Comparison of ENCODE assay signal across 15 cellular contexts in the genomic region with DNA sequence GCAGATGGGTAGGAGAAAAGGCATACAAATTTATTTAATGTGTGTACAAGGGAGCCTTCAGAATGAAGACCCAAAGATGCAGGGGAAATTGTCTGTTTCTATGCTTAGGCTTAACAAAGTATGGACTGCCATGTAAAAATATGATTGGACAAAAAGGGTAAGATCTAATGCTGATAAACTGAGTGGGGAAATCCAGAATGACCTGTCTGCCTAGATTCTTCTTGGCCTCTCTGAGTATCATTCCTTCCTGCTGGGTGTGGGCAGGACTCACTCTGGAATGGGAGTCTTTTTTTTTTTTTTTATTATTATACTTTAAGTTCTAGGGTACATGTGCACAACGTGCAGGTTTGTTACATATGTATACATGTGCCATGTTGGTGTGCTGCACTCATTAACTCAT.
DNase-seq lines count a peak whose midpoint lies in the region; ATAC-seq and TF ChIP-seq lines count a peak whose summit lies in the region.
"Had no signal": no experiment of that assay in that cellular context is flagged by ENCODE, and none has a peak within 500 bp of the region (broad histone marks: within the 10 kb centered on the region; RNA-seq: fewer than 3 reads in every experiment).

No MANE protein-coding gene starts in this region.

- H3K4me3 ChIP-seq in Caco-2 (ENCODE audit: low read depth, low read length) = no peak overlapping the region
- no peak overlapping the region for H3K4me3 ChIP-seq in coronary artery

- intact Hi-C loops in Caco-2 (cut with micrococcal nuclease; ENCODE audit: unreplicated experiment) = no loop called here

- no peak for ATAC-seq in foreskin keratinocyte

- H3K36me3 Mint-ChIP-seq in Caco-2 (ENCODE audit: insufficient read depth, unreplicated experiment) = no peaks in the 10 kb centered on the region
- no peaks in the 10 kb centered on the region for H3K36me3 Mint-ChIP-seq in type B pancreatic cell
- H3K36me3 Mint-ChIP-seq: CD4-positive, alpha-beta memory T cell had no signal

- no peak for TF ChIP-seq CTCF in Caco-2 (IDR thresholded peaks at IDR 0.05; ENCODE audit: insufficient read depth in 1 of 2, low read depth in 1 of 2, low read length in 1 of 2, severe bottlenecking in 1 of 2, unreplicated experiment in 1 of 2)
- no peak for TF ChIP-seq CTCF in VCaP (conservative IDR thresholded peaks at IDR 0.05)
- TF ChIP-seq CTCF in foreskin keratinocyte (conservative IDR thresholded peaks at IDR 0.05) = no peak
- TF ChIP-seq CTCF in type B pancreatic cell (conservative IDR thresholded peaks at IDR 0.05) = no peak
- no peak for TF ChIP-seq CTCF in coronary artery (IDR thresholded peaks at IDR 0.05)

- H3K4me1 ChIP-seq in Caco-2 (peaks cover 13% of the 10 kb centered on the region), foreskin keratinocyte (no peaks in the 10 kb centered on the region)

- DNase-seq in Caco-2 (peak in 1 of 2 experiments; percentile 16), foreskin keratinocyte (peak; percentile 5 to 37), type B pancreatic cell (ENCODE audit: extremely low spot score, unreplicated experiment) (no peak), coronary artery (ENCODE audit: low spot score) (no peak), G401 (ENCODE audit: low spot score) (no peak)
- DNase-seq in stimulated activated CD4-positive, alpha-beta T cell treated with anti-CD3 and anti-CD28 coated beads, Interleukin-12 subunit alpha, Interleukin-12 subunit beta, amount 100 ng/mL, for 4 hours = no peak
- DNase-seq: C1 segment of cervical spinal cord; CD4-positive, alpha-beta memory T cell; DMS153; DND-41; GF-D8; HCEC 1CT; HFFc6 had no signal

- H3K9me3 ChIP-seq in Caco-2 = no peaks in the 10 kb centered on the region; the same call in 1 of the 2 replicates

- H3K27ac ChIP-seq in VCaP (peak overlapping the region; percentile 96), foreskin keratinocyte (no peak overlapping the region), coronary artery (no peak overlapping the region)

- H3K27me3 Mint-ChIP-seq in Caco-2 (ENCODE audit: insufficient read depth, unreplicated experiment) = no peaks in the 10 kb centered on the region
- no peaks in the 10 kb centered on the region for H3K27me3 Mint-ChIP-seq in type B pancreatic cell
- H3K27me3 Mint-ChIP-seq: B cell; CD4-positive, alpha-beta memory T cell had no signal

- CTCF ChIA-PET in Caco-2 (lab: Charles Lee) = no interaction called here

- H3K36me3 ChIP-seq in Caco-2 (ENCODE audit: control insufficient read depth, insufficient read depth, low read length) = no peaks in the 10 kb centered on the region; the same call in 1 of the 2 replicates

- H3K27ac Mint-ChIP-seq in Caco-2 (ENCODE audit: unreplicated experiment) = peak overlapping the region; percentile 1
- H3K27ac Mint-ChIP-seq in type B pancreatic cell = peak overlapping the region; percentile 94
- H3K27ac Mint-ChIP-seq: B cell, HFFc6 had no signal

- H3K27me3 ChIP-seq in Caco-2 (replicated peaks; ENCODE audit: control insufficient read depth, insufficient read depth, low read length) (no peaks in the 10 kb centered on the region), foreskin keratinocyte (no peaks in the 10 kb centered on the region)

- in situ Hi-C loops in G401 (cut with HindIII; ENCODE audit: low sequenced_read_pairs) = no loop called here

- H3K4me1 Mint-ChIP-seq in Caco-2 (ENCODE audit: low read depth, unreplicated experiment) (peaks cover 17% of the 10 kb centered on the region), type B pancreatic cell (ENCODE audit: unreplicated experiment) (peaks cover 19% of the 10 kb centered on the region)
- H3K4me1 Mint-ChIP-seq: B cell; CD4-positive, alpha-beta memory T cell had no signal

- H3K4me3 Mint-ChIP-seq in Caco-2 (ENCODE audit: unreplicated experiment) = no peak overlapping the region
- peak overlapping the region; percentile 55 for H3K4me3 Mint-ChIP-seq in type B pancreatic cell
- H3K4me3 Mint-ChIP-seq: B cell; CD4-positive, alpha-beta memory T cell; HFFc6 had no signal

- H3K9me3 Mint-ChIP-seq in Caco-2 (ENCODE audit: unreplicated experiment) = peaks cover 10% of the 10 kb centered on the region
- H3K9me3 Mint-ChIP-seq in type B pancreatic cell = peaks cover 10% of the 10 kb centered on the region

- POLR2A ChIA-PET in Caco-2 (lab: Charles Lee) = no interaction called here

- BruUV-seq in Caco-2 (replicated peaks; lab: Mats Ljungman, UMichigan) = no TSS peak

Comparison
In these comparisons a context has a peak if more than half of its experiments do, and no peak if none do; other contexts are left out.
1. DNase-seq: peak in foreskin keratinocyte (2 of 2); none in type B pancreatic cell (single experiment), stimulated activated CD4-positive, alpha-beta T cell treated with anti-CD3 and anti-CD28 coated beads, Interleukin-12 subunit alpha, Interleukin-12 subunit beta, amount 100 ng/mL, for 4 hours (single experiment), coronary artery (single experiment) and G401 (single experiment).